In the genomic region with DNA sequence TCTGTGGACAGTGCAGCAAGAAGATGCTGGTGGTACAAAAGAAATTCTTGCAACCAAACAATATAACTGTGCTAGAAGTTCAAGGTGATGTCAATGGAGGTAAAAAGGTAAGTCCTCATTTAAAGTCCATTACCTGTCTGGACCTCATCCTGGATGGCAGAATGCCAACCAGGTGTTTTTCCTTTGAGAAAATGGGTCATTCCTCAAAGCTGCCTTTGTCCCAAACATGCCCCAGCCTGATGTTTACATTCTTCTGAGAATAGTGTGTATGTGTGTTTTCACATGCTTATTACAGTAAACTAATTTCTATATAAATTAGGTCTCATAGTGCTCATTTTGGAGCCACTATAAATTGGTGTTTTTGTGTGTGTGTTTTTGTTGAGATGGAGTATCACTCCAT, we compare ENCODE assay signal across 21 cellular contexts. TPM values are rescaled to one million over a fixed set of nuclear protein-coding genes. Genes with fewer than 3 reads are reported as not detected.
DNase-seq lines count a peak whose midpoint lies in the region; ATAC-seq and TF ChIP-seq lines count a peak whose summit lies in the region.
"Had no signal": no experiment of that assay in that cellular context is flagged by ENCODE, and none has a peak within 500 bp of the region (broad histone marks: within the 10 kb centered on the region; RNA-seq: fewer than 3 reads in every experiment).

No MANE protein-coding gene starts in this region.

- H2AFZ ChIP-seq in PC-3 (ENCODE audit: low read length), result no peak overlapping the region

- H3K4me1 ChIP-seq in breast epithelium, result no peaks in the 10 kb centered on the region
- peaks cover 15% of the 10 kb centered on the region for H3K4me1 ChIP-seq in PC-3 (ENCODE audit: insufficient read depth, low read length)
- H3K4me1 ChIP-seq: A549 had no signal

- H3K27ac ChIP-seq in breast epithelium, result peak overlapping the region in 1 of 2 donors; percentile 6
- no peak overlapping the region for H3K27ac ChIP-seq in PC-3 (ENCODE audit: low read length)
- H3K27ac ChIP-seq: A549, KMS-11 had no signal

- POLR2A ChIA-PET in MCF 10A (lab: Yijun Ruan, JAX), result interaction anchor here (0.6 to 1.6 kb wide), 5 partner anchors 10 to 1823 kb away, joined by 3 to 6 read pairs (median 3); partner anchors contain the start of gene ACTR6
- POLR2A ChIA-PET in PC-3 (lab: Charles Lee; ENCODE audit: unreplicated experiment), result no interaction called here

- H3K4me2 ChIP-seq in PC-3 (ENCODE audit: low read length), result no peak overlapping the region
- H3K4me2 ChIP-seq: A549, KMS-11 had no signal

- CTCF ChIA-PET in MCF 10A (lab: Yijun Ruan, JAX), result interaction anchor here (0.6 to 1.2 kb wide), 3 partner anchors 10 to 415 kb away, joined by 3 to 7 read pairs (median 5); partner anchors contain the start of gene ACTR6
- CTCF ChIA-PET in PC-3 (lab: Charles Lee), result no interaction called here

- DNase-seq in MCF 10A (ENCODE audit: unreplicated experiment) (peak; percentile 37), breast epithelium (ENCODE audit: low spot score in 2 of 2) (no peak), PC-3 (peak; percentile 12), epithelial cell of esophagus (ENCODE audit: low read depth) (peak; percentile 92), pons (ENCODE audit: low spot score) (no peak)
- DNase-seq: C1 segment of cervical spinal cord; CD4-positive, alpha-beta memory T cell; COR-L47; DMS53; IMR-90; NCI-H1092; NCI-H1436 treated with DMSO at 0.1 percent for 48 hours; NCI-H187 treated with DMSO at 0.1 percent for 48 hours; NCI-H2227 treated with DMSO at 0.1 percent for 48 hours; NCI-H526 treated with DMSO at 0.1 percent for 48 hours; RPMI8226; SHP77 treated with DMSO at 0.1 percent for 48 hours had no signal

- peaks cover 7% of the 10 kb centered on the region for H3K4me1 Mint-ChIP-seq in MCF 10A (ENCODE audit: insufficient read depth, unreplicated experiment)
- no peaks in the 10 kb centered on the region for H3K4me1 Mint-ChIP-seq in activated T-helper 17 cell treated with anti-CD3 and anti-CD28 coated beads, Interleukin-2, amount 50 U/mL, for 72 hours
- H3K4me1 Mint-ChIP-seq: CD4-positive, alpha-beta memory T cell had no signal

- H3F3A ChIP-seq in PC-3 (ENCODE audit: low read length, unreplicated experiment), result no peaks in the 10 kb centered on the region

- ATAC-seq in PC-3 (no peak), HG02759 (IDR thresholded peaks at IDR 0.05; ENCODE audit: unreplicated experiment) (no peak)
- no peak for ATAC-seq in activated T-helper 17 cell treated with anti-CD3 and anti-CD28 coated beads, Interleukin-2, amount 50 U/mL, for 72 hours (replicated peaks)
- ATAC-seq: A549 had no signal

- no peaks in the 10 kb centered on the region for H3K79me2 ChIP-seq in PC-3 (ENCODE audit: low read length)

- no peak overlapping the region for H3K9ac ChIP-seq in PC-3 (ENCODE audit: low read length)
- H3K9ac ChIP-seq: KMS-11 had no signal

- TF ChIP-seq POLR2A in breast epithelium (IDR thresholded peaks at IDR 0.05), result no peak

- no peak for TF ChIP-seq CTCF in MCF 10A (IDR thresholded peaks at IDR 0.05; ENCODE audit: unreplicated experiment)
- TF ChIP-seq CTCF in breast epithelium (IDR thresholded peaks at IDR 0.05), result no peak
- no peak for TF ChIP-seq CTCF in PC-3 (conservative IDR thresholded peaks at IDR 0.05; ENCODE audit: low read depth, low read length)
- TF ChIP-seq CTCF in epithelial cell of esophagus (IDR thresholded peaks at IDR 0.05; ENCODE audit: insufficient read depth, low read depth, low read length, missing control alignments), result no peak

- intact Hi-C loops in MCF 10A (cut with micrococcal nuclease) (loop anchor here (10.0 kb wide), 1 partner anchor 171 kb away; no protein-coding TSS in a partner anchor), breast epithelium (cut with DNase I; ENCODE audit: low total_unique reads) (no loop called here), PC-3 (cut with micrococcal nuclease) (loop anchor here (2.0 to 10.0 kb wide), 4 partner anchors 53 to 241 kb away; partner anchors contain the start of gene ANKS1B)

- no peaks in the 10 kb centered on the region for H3K27me3 Mint-ChIP-seq in MCF 10A (ENCODE audit: insufficient read depth, unreplicated experiment)
- H3K27me3 Mint-ChIP-seq in activated T-helper 17 cell treated with anti-CD3 and anti-CD28 coated beads, Interleukin-2, amount 50 U/mL, for 72 hours, result no peaks in the 10 kb centered on the region
- H3K27me3 Mint-ChIP-seq: CD4-positive, alpha-beta memory T cell had no signal

- H3K36me3 Mint-ChIP-seq in MCF 10A (ENCODE audit: insufficient read depth, unreplicated experiment), result peaks cover 60% of the 10 kb centered on the region
- peaks cover 46% of the 10 kb centered on the region for H3K36me3 Mint-ChIP-seq in activated T-helper 17 cell treated with anti-CD3 and anti-CD28 coated beads, Interleukin-2, amount 50 U/mL, for 72 hours (ENCODE audit: low read depth)

- no peaks in the 10 kb centered on the region for H4K20me1 ChIP-seq in PC-3 (ENCODE audit: low read length)

- H3K9me3 ChIP-seq in breast epithelium (no peaks in the 10 kb centered on the region), PC-3 (ENCODE audit: low read length) (no peaks in the 10 kb centered on the region)
- H3K9me3 ChIP-seq: A549 had no signal

- H3K27me3 ChIP-seq in breast epithelium (no peaks in the 10 kb centered on the region), PC-3 (ENCODE audit: low read length) (no peaks in the 10 kb centered on the region)

- H3K9me3 Mint-ChIP-seq in MCF 10A (ENCODE audit: unreplicated experiment), result no peaks in the 10 kb centered on the region
- H3K9me3 Mint-ChIP-seq in activated T-helper 17 cell treated with anti-CD3 and anti-CD28 coated beads, Interleukin-2, amount 50 U/mL, for 72 hours, result no peaks in the 10 kb centered on the region

- no peak overlapping the region for H3K4me3 Mint-ChIP-seq in MCF 10A (ENCODE audit: unreplicated experiment)
- no peak overlapping the region for H3K4me3 Mint-ChIP-seq in activated T-helper 17 cell treated with anti-CD3 and anti-CD28 coated beads, Interleukin-2, amount 50 U/mL, for 72 hours
- H3K4me3 Mint-ChIP-seq: CD4-positive, alpha-beta memory T cell had no signal

- no peak overlapping the region for H3K4me3 ChIP-seq in breast epithelium
- no peak overlapping the region for H3K4me3 ChIP-seq in PC-3 (ENCODE audit: low read length)
- no peak overlapping the region for H3K4me3 ChIP-seq in epithelial cell of esophagus (ENCODE audit: low read length)
- H3K4me3 ChIP-seq: A549 had no signal

- H3K36me3 ChIP-seq in breast epithelium (no peaks in the 10 kb centered on the region), PC-3 (ENCODE audit: low read depth, low read length) (peaks cover 4% of the 10 kb centered on the region; the same call in 1 of the 2 replicates)

- H3K27ac Mint-ChIP-seq in MCF 10A (ENCODE audit: low read depth, unreplicated experiment), result no peak overlapping the region
- H3K27ac Mint-ChIP-seq in activated T-helper 17 cell treated with anti-CD3 and anti-CD28 coated beads, Interleukin-2, amount 50 U/mL, for 72 hours, result no peak overlapping the region
- H3K27ac Mint-ChIP-seq: CD4-positive, alpha-beta memory T cell had no signal

- no peaks in the 10 kb centered on the region for H3K9me2 ChIP-seq in PC-3 (replicated peaks; ENCODE audit: low read length)

- BruUV-seq in MCF 10A (replicated peaks; lab: Mats Ljungman, UMichigan) (no TSS peak), PC-3 (replicated peaks; lab: Mats Ljungman, UMichigan) (no TSS peak)

RNA-seq across cellular contexts. Expression of gene ACTR6, which starts 24.9 kb away (rescaled TPM):
- total RNA-seq in MCF 10A (2022) (26.4 and 28.8 TPM in 2 replicates), breast epithelium (10 to 100 TPM; 11.2 to 33.5 (median 21.0) TPM), PC-3 (2014; rRNA removed) (18.4 and 21.2 TPM in 2 replicates)
- 10 to 100 TPM; 31.0 to 40.6 TPM for total RNA-seq in activated T-helper 17 cell treated with anti-CD3 and anti-CD28 coated beads, Interleukin-2, amount 50 U/mL, for 72 hours

RNA-seq across cellular contexts. Expression of gene DEPDC4, which starts 41.4 kb away (rescaled TPM):
- total RNA-seq in MCF 10A (2022) (0.52 and 1.4 TPM in 2 replicates), breast epithelium (1 to 10 TPM; 1.3 to 2.3 (median 2.0) TPM), PC-3 (2014; rRNA removed) (0.29 and 2.0 TPM in 2 replicates)
- total RNA-seq in activated T-helper 17 cell treated with anti-CD3 and anti-CD28 coated beads, Interleukin-2, amount 50 U/mL, for 72 hours, result 1 to 10 TPM; 2.4 TPM

RNA-seq across cellular contexts. Expression of gene SCYL2, which starts 41.5 kb away (rescaled TPM):
- 47.5 and 52.8 TPM in 2 replicates for total RNA-seq in MCF 10A (2022)
- total RNA-seq in breast epithelium, result 10 to 100 TPM; 39.4 to 92.2 (median 53.7) TPM
- 35.8 and 40.7 TPM in 2 replicates for total RNA-seq in PC-3 (2014; rRNA removed)
- 10 to 100 TPM; 18.7 to 31.2 TPM for total RNA-seq in activated T-helper 17 cell treated with anti-CD3 and anti-CD28 coated beads, Interleukin-2, amount 50 U/mL, for 72 hours

Comparison
In these comparisons a context has a peak if more than half of its experiments do, and no peak if none do; other contexts are left out.
1. DNase-seq: peak in MCF 10A (single experiment), PC-3 (single experiment) and epithelial cell of esophagus (single experiment); none in breast epithelium (0 of 2) and pons (single experiment).